ENCODE assay signal across 14 cellular contexts in genomic region chr10:17981766-17982380, GRCh38. TPM values are rescaled to one million over a fixed set of nuclear protein-coding genes. Genes with fewer than 3 reads are reported as not detected.
DNase-seq lines count a peak whose midpoint lies in the region; ATAC-seq, FAIRE-seq and TF ChIP-seq lines count a peak whose summit lies in the region.
"Had no signal": no experiment of that assay in that cellular context is flagged by ENCODE, and none has a peak within 500 bp of the region (broad histone marks: within the 10 kb centered on the region; RNA-seq: fewer than 3 reads in every experiment).

No MANE protein-coding gene starts in this region.

- H3K79me2 ChIP-seq in smooth muscle cell (ENCODE audit: low read depth): no peaks in the 10 kb centered on the region

- peaks cover 6% of the 10 kb centered on the region for H3K4me1 ChIP-seq in smooth muscle cell (ENCODE audit: low read depth)

- H4K20me1 ChIP-seq in smooth muscle cell (ENCODE audit: low read depth): no peaks in the 10 kb centered on the region

- H3K9ac ChIP-seq in smooth muscle cell (ENCODE audit: low read depth): peak overlapping the region; percentile 37

- no peaks in the 10 kb centered on the region for H3K9me3 ChIP-seq in smooth muscle cell (replicated peaks; ENCODE audit: low read depth)

- FAIRE-seq in H54 (lab: Jason Lieb, UNC): peak; percentile 95
- FAIRE-seq: K562 had no signal

- H3K4me3 ChIP-seq in fibroblast of pulmonary artery (replicated peaks; ENCODE audit: low read depth, low read length) (no peak overlapping the region), smooth muscle cell (no peak overlapping the region)
- H3K4me3 ChIP-seq: K562, skin epidermis had no signal

- H3K27me3 ChIP-seq in smooth muscle cell (ENCODE audit: low read depth): no peaks in the 10 kb centered on the region

- peak; percentile 89 for ATAC-seq in SK-N-SH treated with all-trans-retinoic acid at 6 μM for 48 hours
- ATAC-seq in HG03045 (IDR thresholded peaks at IDR 0.05; ENCODE audit: unreplicated experiment): no peak
- ATAC-seq in GM18519 (IDR thresholded peaks at IDR 0.05; ENCODE audit: low FRiP score, unreplicated experiment): no peak
- ATAC-seq: K562, Panc1 had no signal

- peak; percentile 50 for DNase-seq in H54 (ENCODE audit: insufficient read length, low spot score)
- peak; percentile 82 for DNase-seq in fibroblast of pulmonary artery (ENCODE audit: low read depth)
- DNase-seq in smooth muscle cell (lab: John Stamatoyannopoulos, UW; ENCODE audit: unreplicated experiment): no peak
- DNase-seq in caudate nucleus (lab: John Stamatoyannopoulos, UW): no peak
- DNase-seq: activated T-cell treated with anti-CD3 and anti-CD28 coated beads, Interleukin-2, amount 50 U/mL, for 48 hours; cerebellar nuclear complex; naive B cell; NCI-H2171 had no signal

- no peaks in the 10 kb centered on the region for H3K36me3 ChIP-seq in smooth muscle cell (ENCODE audit: low read depth)

- no peak for TF ChIP-seq CTCF in fibroblast of pulmonary artery (IDR thresholded peaks at IDR 0.05; ENCODE audit: low read length, missing control alignments)
- TF ChIP-seq CTCF in smooth muscle cell (IDR thresholded peaks at IDR 0.05; ENCODE audit: borderline replicate concordance, insufficient read depth, poor library complexity, severe bottlenecking): no peak

- H2AFZ ChIP-seq in smooth muscle cell (ENCODE audit: low read depth): no peak overlapping the region

- peak overlapping the region; percentile 61 for H3K27ac ChIP-seq in smooth muscle cell (ENCODE audit: low read depth)
- H3K27ac ChIP-seq in caudate nucleus (ENCODE audit: low read depth, low read length): no peak overlapping the region
- H3K27ac ChIP-seq: skin epidermis had no signal

- 92% methylated on average over 1 of the region's 1 CpG for WGBS in smooth muscle cell (ENCODE audit: low lambda C conversion rate)

- H3F3A ChIP-seq in smooth muscle cell (ENCODE audit: low read depth): no peaks in the 10 kb centered on the region

- no peak overlapping the region for H3K4me2 ChIP-seq in smooth muscle cell

- no peak for TF ChIP-seq POLR2A in H54 (IDR thresholded peaks at IDR 0.05; ENCODE audit: low read depth, low read length)

TF ChIP-seq in SK-N-SH treated with all-trans-retinoic acid at 6 μM for 48 hours, 23 proteins besides CTCF, POLR2A, EP300 and RAD21:
- TF ChIP-seq PATZ1 (CRISPR knock-in tag; IDR thresholded peaks at IDR 0.05; ENCODE audit: borderline replicate concordance) (peak; percentile 12; the same call in 1 of the 2 replicates), ISL1 (CRISPR knock-in tag; IDR thresholded peaks at IDR 0.05) (peak; percentile 48; the same call in 1 of the 2 replicates), ARNTL (CRISPR knock-in tag; IDR thresholded peaks at IDR 0.05; ENCODE audit: borderline replicate concordance, low read depth) (no peak), RARB (CRISPR knock-in tag; IDR thresholded peaks at IDR 0.05) (no peak), CREB5 (CRISPR knock-in tag; IDR thresholded peaks at IDR 0.05; ENCODE audit: low read depth) (peak; percentile 45; the same call in 1 of the 2 replicates), ZC3H10 (CRISPR knock-in tag; IDR thresholded peaks at IDR 0.05) (no peak)

RNA-seq across cellular contexts. Expression of gene SLC39A12, which starts 30.2 kb away (rescaled TPM):
- total RNA-seq in smooth muscle cell: not detected in 2 replicates
- not detected in 2 replicates for polyA plus RNA-seq in smooth muscle cell
- total RNA-seq: K562 had no signal
- polyA plus RNA-seq: K562 had no signal

Comparison
In these comparisons a context has a peak if more than half of its experiments do, and no peak if none do; other contexts are left out.
1. DNase-seq: peak in H54 (single experiment) and fibroblast of pulmonary artery (single experiment); none in smooth muscle cell (single experiment) and caudate nucleus (0 of 61).